In genomic region chr2:20012032-20012281, GRCh38 we compare ENCODE assay signal across 9 cellular contexts. TPM values are rescaled to one million over a fixed set of nuclear protein-coding genes. Genes with fewer than 3 reads are reported as not detected.
DNase-seq lines count a peak whose midpoint lies in the region; ATAC-seq, FAIRE-seq and TF ChIP-seq lines count a peak whose summit lies in the region.
"Had no signal": no experiment of that assay in that cellular context is flagged by ENCODE, and none has a peak within 500 bp of the region (broad histone marks: within the 10 kb centered on the region; RNA-seq: fewer than 3 reads in every experiment).

No MANE protein-coding gene starts in this region.

- H3K4me2 ChIP-seq in IMR-90 (ENCODE audit: low read depth, low read length): peak overlapping the region; percentile 50

- dilution Hi-C loops in IMR-90 (cut with HindIII; ENCODE audit: low sequenced_read_pairs, unreplicated experiment): no loop called here

- H3K9me3 Mint-ChIP-seq in naive B cell: peaks cover 0 to 5% (median 0%) of the 10 kb centered on the region in 7 donors

- H2AFZ ChIP-seq in IMR-90 (replicated peaks; ENCODE audit: low read length, poor library complexity): peak overlapping the region; percentile 92

- H3K36me3 ChIP-seq in A673 (ENCODE audit: insufficient read depth, low read length, poor library complexity, severe bottlenecking) (no peaks in the 10 kb centered on the region), IMR-90 (ENCODE audit: control insufficient read depth, insufficient read depth, low read length) (no peaks in the 10 kb centered on the region)

- no peak for FAIRE-seq in GM12891 (lab: Jason Lieb, UNC)
- FAIRE-seq: H54 had no signal

- no peaks in the 10 kb centered on the region for H3K79me1 ChIP-seq in IMR-90 (ENCODE audit: low read depth in 1 of 2, low read length in 2 of 2)

- H3K27ac ChIP-seq in A673 (ENCODE audit: low read depth, low read length, poor library complexity, severe bottlenecking) (no peak overlapping the region), IMR-90 (ENCODE audit: insufficient read depth, low read length) (no peak overlapping the region), dorsolateral prefrontal cortex (peak overlapping the region in 3 of 59 donors; percentile 7 to 31 (median 23))

- no peak overlapping the region for H3K18ac ChIP-seq in IMR-90 (ENCODE audit: low read depth, low read length)

- H3K27me3 Mint-ChIP-seq in naive B cell: peaks cover 45 to 70% (median 56%) of the 10 kb centered on the region in 3 donors

- H3K9me3 ChIP-seq in A673 (ENCODE audit: low read depth, low read length, poor library complexity, severe bottlenecking) (no peaks in the 10 kb centered on the region), IMR-90 (ENCODE audit: control insufficient read depth, insufficient read depth, low read length) (no peaks in the 10 kb centered on the region)

- WGBS in IMR-90 (ENCODE audit: extremely low coverage in 2 of 2, insufficient read length in 1 of 2), 2 experiments: no CpG with 5 or more reads among the region's 4 CpGs

- H3K9me1 ChIP-seq in IMR-90 (ENCODE audit: insufficient read depth, low read length): no peaks in the 10 kb centered on the region

- H2BK5ac ChIP-seq in IMR-90 (ENCODE audit: low read depth, low read length, poor library complexity, severe bottlenecking): no peak overlapping the region

- H3K27ac Mint-ChIP-seq in naive B cell: no peak overlapping the region

- H3K9ac ChIP-seq in IMR-90 (ENCODE audit: low read depth, low read length): no peak overlapping the region

- H2BK120ac ChIP-seq in IMR-90 (ENCODE audit: low read depth, low read length): peak overlapping the region; percentile 8; the same call in 1 of the 2 replicates

- H3K56ac ChIP-seq in IMR-90 (ENCODE audit: extremely low read depth, insufficient read depth, low read length): no peak overlapping the region

- no peaks in the 10 kb centered on the region for H3K27me3 ChIP-seq in A673 (replicated peaks; ENCODE audit: insufficient read depth, low read depth, low read length, poor library complexity)
- H3K27me3 ChIP-seq in IMR-90 (ENCODE audit: control insufficient read depth, insufficient read depth, low read length): peaks cover 14% of the 10 kb centered on the region
- H3K27me3 ChIP-seq in dorsolateral prefrontal cortex: peaks cover 0 to 35% (median 7%) of the 10 kb centered on the region in 45 donors

- H3K4me1 ChIP-seq in A673 (ENCODE audit: insufficient read depth, low read length, poor library complexity, severe bottlenecking) (peaks cover 3% of the 10 kb centered on the region), IMR-90 (ENCODE audit: control insufficient read depth, insufficient read depth, low read length) (peaks cover 3% of the 10 kb centered on the region)

- TF ChIP-seq RAD21 in IMR-90 (IDR thresholded peaks at IDR 0.05; ENCODE audit: low read length): no peak

- ATAC-seq in IMR-90 (ENCODE audit: low read depth) (peak; percentile 7), naive B cell (ENCODE audit: low read depth in 2 of 2) (no peak), HG03432 (IDR thresholded peaks at IDR 0.05; ENCODE audit: unreplicated experiment) (no peak)

- no peak overlapping the region; the same call in 1 of the 2 replicates for H3K4ac ChIP-seq in IMR-90 (ENCODE audit: low read depth, low read length)

- peak overlapping the region; percentile 62 to 90 (median 80) for H3K4me3 Mint-ChIP-seq in naive B cell

- 0 out of 2 replicates have a peak overlapping the region, but pooled peaks have one; percentile 8 for H2AK5ac ChIP-seq in IMR-90 (ENCODE audit: low read depth, low read length)

- H3K14ac ChIP-seq in IMR-90 (replicated peaks; ENCODE audit: low read depth, low read length): no peak overlapping the region; the same call in 1 of the 2 replicates

- POLR2A ChIA-PET in A673 (lab: Charles Lee; ENCODE audit: low non-redundant PET): no interaction called here
- POLR2A ChIA-PET in IMR-90 (lab: Charles Lee; ENCODE audit: unreplicated experiment): no interaction called here

- H3K23ac ChIP-seq in IMR-90 (ENCODE audit: low read depth, low read length): peak overlapping the region; percentile 80

- H4K20me1 ChIP-seq in IMR-90 (ENCODE audit: insufficient read depth, low read length): no peaks in the 10 kb centered on the region

- no peak overlapping the region for H2BK20ac ChIP-seq in IMR-90 (ENCODE audit: low read depth, low read length)

- peak overlapping the region; percentile 90 for H2AK9ac ChIP-seq in IMR-90 (replicated peaks; ENCODE audit: low read depth, low read length, poor library complexity)

- H3K36me3 Mint-ChIP-seq in naive B cell: no peaks in the 10 kb centered on the region

- H2BK15ac ChIP-seq in IMR-90 (ENCODE audit: low read depth, low read length): no peak overlapping the region

- BruUV-seq in A673 (replicated peaks; lab: Mats Ljungman, UMichigan) (no TSS peak), IMR-90 (replicated peaks; lab: Mats Ljungman, UMichigan) (no TSS peak)

- intact Hi-C loops in A673 (cut with micrococcal nuclease; ENCODE audit: unreplicated experiment): loop anchor here (5.0 kb wide), 1 partner anchor 55 kb away; no protein-coding TSS in a partner anchor
- intact Hi-C loops in IMR-90 (cut with micrococcal nuclease): no loop called here
- intact Hi-C loops in dorsolateral prefrontal cortex (cut with DNase I): loop anchor here in 1 of 2 donors (5.0 kb wide), 1 partner anchor 85 kb away; no protein-coding TSS in a partner anchor

- no peak for TF ChIP-seq CTCF in A673 (conservative IDR thresholded peaks at IDR 0.05; ENCODE audit: low read depth, low read length)
- TF ChIP-seq CTCF in IMR-90 (conservative IDR thresholded peaks at IDR 0.05; ENCODE audit: low read depth, low read length): no peak
- TF ChIP-seq CTCF in dorsolateral prefrontal cortex (IDR thresholded peaks at IDR 0.05 in 54 of 56, conservative IDR thresholded peaks at IDR 0.05 in 2 of 56; ENCODE audit: low read depth in 1 of 56, partially characterized antibody in 56 of 56): no peak

- TF ChIP-seq POLR2A in IMR-90 (IDR thresholded peaks at IDR 0.05; ENCODE audit: low read depth, low read length) (no peak), GM12891 (IDR thresholded peaks at IDR 0.05; ENCODE audit: low read depth, low read length) (no peak)

- no peak for DNase-seq in A673 (ENCODE audit: low spot score)
- no peak for DNase-seq in IMR-90
- no peak for DNase-seq in dorsolateral prefrontal cortex
- DNase-seq in naive B cell: no peak
- DNase-seq in DMS153 treated with DMSO at 0.1 percent for 48 hours (lab: John Stamatoyannopoulos, UW; ENCODE audit: unreplicated experiment): no peak
- no peak for DNase-seq in GM12891 (ENCODE audit: insufficient read length, low spot score)
- no peak for DNase-seq in NCI-H748 (lab: John Stamatoyannopoulos, UW; ENCODE audit: unreplicated experiment)

- in situ Hi-C loops in IMR-90 (cut with MboI; ENCODE audit: low sequenced_read_pairs): no loop called here

- peak overlapping the region in 1 of 2 experiments; percentile 35; a peak in 2 of 4 replicates for H4K8ac ChIP-seq in IMR-90 (ENCODE audit: low read depth in 2 of 2, low read length in 2 of 2)

- peaks cover 6 to 9% (median 8%) of the 10 kb centered on the region in 3 donors for H3K4me1 Mint-ChIP-seq in naive B cell

- H3K4me3 ChIP-seq in A673 (ENCODE audit: low read depth, low read length, poor library complexity, severe bottlenecking) (peak overlapping the region; percentile 54), IMR-90 (ENCODE audit: insufficient read depth, low read depth, low read length) (peak overlapping the region; percentile 50), dorsolateral prefrontal cortex (peak overlapping the region in 55 of 59 donors; percentile 35 to 76 (median 60))

- H4K91ac ChIP-seq in IMR-90 (ENCODE audit: insufficient read depth, low read depth, low read length): no peak overlapping the region

- CTCF ChIA-PET in A673 (lab: Charles Lee) (no interaction called here), IMR-90 (lab: Yijun Ruan, JAX) (no interaction called here)

- H4K5ac ChIP-seq in IMR-90 (ENCODE audit: low read depth, low read length): no peak overlapping the region

TF ChIP-seq in IMR-90, 13 proteins besides CTCF, POLR2A, EP300 and RAD21 (continues in another document):
- TF ChIP-seq CEBPB (IDR thresholded peaks at IDR 0.05; ENCODE audit: low read depth, low read length): no peak

TF ChIP-seq in GM12891, 5 proteins besides CTCF, POLR2A, EP300 and RAD21:
- no peak for TF ChIP-seq SPI1 (IDR thresholded peaks at IDR 0.05; ENCODE audit: low read depth, low read length)
- no peak for TF ChIP-seq POU2F2 (IDR thresholded peaks at IDR 0.05; ENCODE audit: low read depth, low read length)
- no peak for TF ChIP-seq POLR2AphosphoS5 (IDR thresholded peaks at IDR 0.05; ENCODE audit: low read depth, low read length)
- TF ChIP-seq TAF1 (IDR thresholded peaks at IDR 0.05; ENCODE audit: low read depth, low read length): no peak
- TF ChIP-seq PAX5 (IDR thresholded peaks at IDR 0.05; ENCODE audit: insufficient read depth, low read length, severe bottlenecking): no peak
TF ChIP-seq in GM12891: peak in this region for 0.

RNA-seq across cellular contexts. Expression of gene MATN3, which starts 0.5 kb away (rescaled TPM):
- 2.7 and 2.8 TPM in 2 replicates for total RNA-seq in A673 (2021)
- total RNA-seq in IMR-90 (2012; rRNA removed): 0.90 and 1.1 TPM in 2 replicates
- polyA plus RNA-seq in IMR-90 (2012; rRNA removed): 2.2 and 3.0 TPM in 2 replicates
- polyA plus RNA-seq in IMR-90 (2012; cell fraction: cytosol; rRNA removed): 2.3 and 2.8 TPM in 2 replicates
- polyA plus RNA-seq in IMR-90 (2012; cell fraction: nucleus; rRNA removed; ENCODE audit: low replicate concordance): 1.1 and 1.9 TPM in 2 replicates
- total RNA-seq in dorsolateral prefrontal cortex: 1 to 10 TPM in 115 of 120 experiments, under 1 TPM in 5; 0.34 to 9.2 (median 2.8) TPM
- polyA plus RNA-seq in naive B cell (ENCODE audit: low read depth in 6 of 6): not detected
- polyA plus RNA-seq in GM12891 (2012; ENCODE audit: low read depth, missing spikeins): not detected

RNA-seq across cellular contexts. Expression of gene WDR35, which starts 22.1 kb away (rescaled TPM):
- total RNA-seq in A673 (2021): 26.2 and 29.4 TPM in 2 replicates
- total RNA-seq in IMR-90 (2012; rRNA removed): 8.1 and 12.2 TPM in 2 replicates
- 2.7 and 3.4 TPM in 2 replicates for polyA plus RNA-seq in IMR-90 (2012; rRNA removed)
- polyA plus RNA-seq in IMR-90 (2012; cell fraction: cytosol; rRNA removed): 0.33 and 0.62 TPM in 2 replicates
- polyA plus RNA-seq in IMR-90 (2012; cell fraction: nucleus; rRNA removed; ENCODE audit: low replicate concordance): 0.97 and 9.1 TPM in 2 replicates
- 10 to 100 TPM in 111 of 120 experiments, 1 to 10 TPM in 9; 7.1 to 18.1 (median 12.9) TPM for total RNA-seq in dorsolateral prefrontal cortex
- 1 to 10 TPM in 5 of 6 donors, under 1 TPM in 1; 0.04 to 3.2 (median 2.0) TPM for polyA plus RNA-seq in naive B cell (ENCODE audit: low read depth in 6 of 6)
- polyA plus RNA-seq in GM12891 (2012; ENCODE audit: low read depth, missing spikeins): 3.1 TPM

RNA-seq across cellular contexts. Expression of gene LAPTM4A, which starts 39.5 kb away (rescaled TPM):
- total RNA-seq in A673 (2021) (149 and 158 TPM in 2 replicates), IMR-90 (2012; rRNA removed) (97.7 and 221 TPM in 2 replicates), dorsolateral prefrontal cortex (100 to 1,000 TPM in 2 of 120 experiments, 10 to 100 TPM in 118; 41.8 to 105 (median 65.3) TPM)
- polyA plus RNA-seq in IMR-90 (2012; rRNA removed) (378 and 401 TPM in 2 replicates), naive B cell (ENCODE audit: low read depth in 6 of 6) (100 to 1,000 TPM; 167 to 227 (median 189) TPM)
- polyA plus RNA-seq in IMR-90 (2012; cell fraction: cytosol; rRNA removed): 100 and 185 TPM in 2 replicates
- 33.9 and 158 TPM in 2 replicates for polyA plus RNA-seq in IMR-90 (2012; cell fraction: nucleus; rRNA removed; ENCODE audit: low replicate concordance)
- 38.9 TPM for polyA plus RNA-seq in GM12891 (2012; ENCODE audit: low read depth, missing spikeins)
